ENCODE assay signal across 18 cellular contexts in genomic region chr22:47795477-47796127, GRCh38.
DNase-seq lines count a peak whose midpoint lies in the region; ATAC-seq and TF ChIP-seq lines count a peak whose summit lies in the region.
"Had no signal": no experiment of that assay in that cellular context is flagged by ENCODE, and none has a peak within 500 bp of the region (broad histone marks: within the 10 kb centered on the region; RNA-seq: fewer than 3 reads in every experiment).

No MANE protein-coding gene starts in this region.

- intact Hi-C loops in natural killer cell (cut with micrococcal nuclease), result no loop called here

- no peaks in the 10 kb centered on the region for H3K9me3 Mint-ChIP-seq in natural killer cell treated with Interleukin-12 subunit alpha and Interleukin-12 subunit beta and Interleukin-15 and Interleukin-18, amount 100 ng/mL, for 72 hours
- H3K9me3 Mint-ChIP-seq in natural killer cell, result no peaks in the 10 kb centered on the region
- no peaks in the 10 kb centered on the region for H3K9me3 Mint-ChIP-seq in stimulated activated effector memory CD8-positive, alpha-beta T cell treated with anti-CD3 and anti-CD28 coated beads, Interleukin-12 subunit alpha, Interleukin-12 subunit beta, amount 100 ng/mL, for 72 hours
- H3K9me3 Mint-ChIP-seq: CD4-positive, alpha-beta T cell had no signal

- no peaks in the 10 kb centered on the region for H3K36me3 Mint-ChIP-seq in natural killer cell treated with Interleukin-12 subunit alpha and Interleukin-12 subunit beta and Interleukin-15 and Interleukin-18, amount 100 ng/mL, for 72 hours
- no peaks in the 10 kb centered on the region for H3K36me3 Mint-ChIP-seq in natural killer cell
- H3K36me3 Mint-ChIP-seq in stimulated activated effector memory CD8-positive, alpha-beta T cell treated with anti-CD3 and anti-CD28 coated beads, Interleukin-12 subunit alpha, Interleukin-12 subunit beta, amount 100 ng/mL, for 72 hours, result no peaks in the 10 kb centered on the region

- ATAC-seq in natural killer cell treated with Interleukin-12 subunit alpha and Interleukin-12 subunit beta and Interleukin-15 and Interleukin-18, amount 100 ng/mL, for 72 hours, result peak; percentile 17 to 38
- ATAC-seq in natural killer cell (no peak), HG03469 (IDR thresholded peaks at IDR 0.05; ENCODE audit: unreplicated experiment) (no peak)
- ATAC-seq in stimulated activated effector memory CD8-positive, alpha-beta T cell treated with anti-CD3 and anti-CD28 coated beads, Interleukin-12 subunit alpha, Interleukin-12 subunit beta, amount 100 ng/mL, for 72 hours, result no peak
- ATAC-seq: A549, PC-3 had no signal

- no peak overlapping the region for H3K27ac Mint-ChIP-seq in natural killer cell treated with Interleukin-12 subunit alpha and Interleukin-12 subunit beta and Interleukin-15 and Interleukin-18, amount 100 ng/mL, for 72 hours
- no peak overlapping the region for H3K27ac Mint-ChIP-seq in natural killer cell
- no peak overlapping the region for H3K27ac Mint-ChIP-seq in stimulated activated effector memory CD8-positive, alpha-beta T cell treated with anti-CD3 and anti-CD28 coated beads, Interleukin-12 subunit alpha, Interleukin-12 subunit beta, amount 100 ng/mL, for 72 hours
- H3K27ac Mint-ChIP-seq: CD4-positive, alpha-beta T cell had no signal

- H3K4me1 Mint-ChIP-seq in natural killer cell treated with Interleukin-12 subunit alpha and Interleukin-12 subunit beta and Interleukin-15 and Interleukin-18, amount 100 ng/mL, for 72 hours (ENCODE audit: low read depth in 2 of 2), result no peaks in the 10 kb centered on the region
- no peaks in the 10 kb centered on the region for H3K4me1 Mint-ChIP-seq in natural killer cell
- no peaks in the 10 kb centered on the region for H3K4me1 Mint-ChIP-seq in stimulated activated effector memory CD8-positive, alpha-beta T cell treated with anti-CD3 and anti-CD28 coated beads, Interleukin-12 subunit alpha, Interleukin-12 subunit beta, amount 100 ng/mL, for 72 hours

- no peak for TF ChIP-seq CTCF in natural killer cell (IDR thresholded peaks at IDR 0.05)

- DNase-seq in natural killer cell treated with Interleukin-12 subunit alpha and Interleukin-12 subunit beta and Interleukin-15 and Interleukin-18, amount 100 ng/mL, for 72 hours (ENCODE audit: low spot score), result no peak
- DNase-seq in natural killer cell (no peak), ecto neural progenitor cell (ENCODE audit: low spot score) (peak; percentile 32), mucosa of gallbladder (ENCODE audit: low spot score) (peak; percentile 3), cortex of kidney (lab: John Stamatoyannopoulos, UW) (no peak), AG08395 (ENCODE audit: low spot score) (no peak)
- no peak for DNase-seq in stimulated activated effector memory CD8-positive, alpha-beta T cell treated with anti-CD3 and anti-CD28 coated beads, Interleukin-12 subunit alpha, Interleukin-12 subunit beta, amount 100 ng/mL, for 72 hours (ENCODE audit: low spot score in 2 of 2)
- DNase-seq: CD4-positive, alpha-beta T cell; DND-41; GF-D8; KG1; NCI-H1048; NCI-H1694; NCI-H2107; NCI-H748 treated with DMSO at 0.1 percent for 48 hours; PC-3 had no signal

- H3K4me3 Mint-ChIP-seq in natural killer cell treated with Interleukin-12 subunit alpha and Interleukin-12 subunit beta and Interleukin-15 and Interleukin-18, amount 100 ng/mL, for 72 hours, result no peak overlapping the region
- H3K4me3 Mint-ChIP-seq in natural killer cell, result no peak overlapping the region
- H3K4me3 Mint-ChIP-seq in stimulated activated effector memory CD8-positive, alpha-beta T cell treated with anti-CD3 and anti-CD28 coated beads, Interleukin-12 subunit alpha, Interleukin-12 subunit beta, amount 100 ng/mL, for 72 hours, result no peak overlapping the region
- H3K4me3 Mint-ChIP-seq: CD4-positive, alpha-beta T cell had no signal

- H3K27me3 Mint-ChIP-seq in natural killer cell treated with Interleukin-12 subunit alpha and Interleukin-12 subunit beta and Interleukin-15 and Interleukin-18, amount 100 ng/mL, for 72 hours, result peaks cover 14 to 28% of the 10 kb centered on the region in 2 donors
- H3K27me3 Mint-ChIP-seq in natural killer cell (ENCODE audit: low read depth in 2 of 2), result peaks cover 10 to 22% of the 10 kb centered on the region in 2 donors
- H3K27me3 Mint-ChIP-seq: CD4-positive, alpha-beta T cell had no signal

Comparison
In these comparisons a context has a peak if more than half of its experiments do, and no peak if none do; other contexts are left out.
1. ATAC-seq: peak in natural killer cell treated with Interleukin-12 subunit alpha and Interleukin-12 subunit beta and Interleukin-15 and Interleukin-18, amount 100 ng/mL, for 72 hours (2 of 2); none in natural killer cell (0 of 3), stimulated activated effector memory CD8-positive, alpha-beta T cell treated with anti-CD3 and anti-CD28 coated beads, Interleukin-12 subunit alpha, Interleukin-12 subunit beta, amount 100 ng/mL, for 72 hours (single experiment) and HG03469 (single experiment).
2. DNase-seq: peak in ecto neural progenitor cell (single experiment) and mucosa of gallbladder (single experiment); none in natural killer cell treated with Interleukin-12 subunit alpha and Interleukin-12 subunit beta and Interleukin-15 and Interleukin-18, amount 100 ng/mL, for 72 hours (single experiment), natural killer cell (single experiment), cortex of kidney (single experiment), stimulated activated effector memory CD8-positive, alpha-beta T cell treated with anti-CD3 and anti-CD28 coated beads, Interleukin-12 subunit alpha, Interleukin-12 subunit beta, amount 100 ng/mL, for 72 hours (0 of 2) and AG08395 (single experiment).